15 cellular contexts compared by ENCODE assay signal in the genomic region with DNA sequence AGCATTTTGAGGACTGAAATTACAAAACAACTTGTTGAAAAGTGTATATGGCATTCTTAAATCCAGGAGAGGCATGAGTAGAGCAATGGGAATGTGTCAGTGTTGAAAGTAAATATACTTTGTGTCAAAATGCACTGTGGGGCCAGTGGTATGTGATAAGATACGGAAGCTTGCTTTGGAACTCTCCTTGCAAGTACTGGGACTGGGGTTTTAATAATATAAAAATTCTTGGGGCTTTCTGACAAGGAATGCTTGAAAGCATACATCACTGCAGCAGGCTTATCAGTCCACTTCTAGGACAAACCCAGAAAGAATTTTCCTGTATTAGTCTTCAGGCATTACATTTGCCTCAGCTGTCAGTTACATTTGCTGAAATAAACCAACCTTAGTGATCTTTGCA.
A peak's percentile ranks its signal among the peaks of the same experiment; 100 is the strongest.
DNase-seq lines count a peak whose midpoint lies in the region; ATAC-seq and TF ChIP-seq lines count a peak whose summit lies in the region.
"Had no signal": no experiment of that assay in that cellular context is flagged by ENCODE, and none has a peak within 500 bp of the region (broad histone marks: within the 10 kb centered on the region; RNA-seq: fewer than 3 reads in every experiment).

No MANE protein-coding gene starts in this region.

- peaks cover 34% of the 10 kb centered on the region for H3K4me1 Mint-ChIP-seq in chondrocyte (ENCODE audit: low read depth)
- H3K4me1 Mint-ChIP-seq: activated naive CD4-positive, alpha-beta T cell treated with anti-CD3 and anti-CD28 coated beads, Interleukin-2, amount 10 ng/mL, durations not matched to agents 7 days and 5 days had no signal

- no peaks in the 10 kb centered on the region for H3K36me3 ChIP-seq in mesenchymal stem cell (ENCODE audit: control insufficient read depth in 1 of 2, insufficient read depth in 2 of 2, low read depth in 1 of 2, low read length in 2 of 2)
- H3K36me3 ChIP-seq: suprapubic skin had no signal

- H3K27me3 ChIP-seq in mesenchymal stem cell (ENCODE audit: control insufficient read depth in 1 of 2, insufficient read depth in 1 of 2, low read length in 2 of 2): peaks cover 0 to 5% of the 10 kb centered on the region in 2 experiments
- H3K27me3 ChIP-seq: suprapubic skin had no signal

- H3K9me3 Mint-ChIP-seq in chondrocyte (ENCODE audit: low read depth): no peaks in the 10 kb centered on the region

- no peak overlapping the region for H4K91ac ChIP-seq in mesenchymal stem cell (ENCODE audit: low read length)

- H3K14ac ChIP-seq in mesenchymal stem cell (ENCODE audit: low read length in 2 of 2): no peak overlapping the region

- no peak overlapping the region for H3K4me2 ChIP-seq in mesenchymal stem cell (ENCODE audit: low read length, poor library complexity, severe bottlenecking)
- H3K4me2 ChIP-seq: PC-9 had no signal

- H3K36me3 Mint-ChIP-seq in chondrocyte (ENCODE audit: low read depth): no peaks in the 10 kb centered on the region
- H3K36me3 Mint-ChIP-seq: activated naive CD4-positive, alpha-beta T cell treated with anti-CD3 and anti-CD28 coated beads, Interleukin-2, amount 10 ng/mL, durations not matched to agents 7 days and 5 days had no signal

- TF ChIP-seq CTCF in chondrocyte (IDR thresholded peaks at IDR 0.05): no peak

- H3K23ac ChIP-seq in mesenchymal stem cell (ENCODE audit: low read length in 2 of 2): no peak overlapping the region

- no peak overlapping the region for H2AK5ac ChIP-seq in mesenchymal stem cell (ENCODE audit: low read length, severe bottlenecking)

- no peaks in the 10 kb centered on the region for H3K4me1 ChIP-seq in mesenchymal stem cell (ENCODE audit: control insufficient read depth, insufficient read depth, low read depth, low read length)
- H3K4me1 ChIP-seq: suprapubic skin had no signal

- no peak overlapping the region for H2BK15ac ChIP-seq in mesenchymal stem cell (ENCODE audit: low read depth, poor library complexity, severe bottlenecking)

- H3K4ac ChIP-seq in mesenchymal stem cell (ENCODE audit: low read depth in 1 of 2, low read length in 2 of 2): no peak overlapping the region

- no peak overlapping the region for H3K4me3 Mint-ChIP-seq in chondrocyte (ENCODE audit: unreplicated experiment)
- H3K4me3 Mint-ChIP-seq: activated naive CD4-positive, alpha-beta T cell treated with anti-CD3 and anti-CD28 coated beads, Interleukin-2, amount 10 ng/mL, durations not matched to agents 7 days and 5 days had no signal

- no peak overlapping the region for H3K18ac ChIP-seq in mesenchymal stem cell (ENCODE audit: low read depth in 1 of 2, low read length in 2 of 2)

- no peak overlapping the region for H4K8ac ChIP-seq in mesenchymal stem cell (ENCODE audit: low read length)

- H2BK120ac ChIP-seq in mesenchymal stem cell (ENCODE audit: low read depth, low read length): no peak overlapping the region

- H3K9me3 ChIP-seq in mesenchymal stem cell (ENCODE audit: control insufficient read depth, low read length): no peaks in the 10 kb centered on the region
- H3K9me3 ChIP-seq: suprapubic skin had no signal

- no peak overlapping the region for H2AFZ ChIP-seq in mesenchymal stem cell (ENCODE audit: low read depth, low read length)
- H2AFZ ChIP-seq: PC-9 had no signal

- no peaks in the 10 kb centered on the region for H3K79me1 ChIP-seq in mesenchymal stem cell (replicated peaks; ENCODE audit: low read length, poor library complexity, severe bottlenecking)

- no peak overlapping the region for H3K4me3 ChIP-seq in mesenchymal stem cell (ENCODE audit: insufficient read depth in 1 of 2, low read depth in 1 of 2, low read length in 2 of 2)
- H3K4me3 ChIP-seq: PC-9, suprapubic skin had no signal

- no peaks in the 10 kb centered on the region for H3K27me3 Mint-ChIP-seq in chondrocyte (ENCODE audit: low read depth)
- H3K27me3 Mint-ChIP-seq: activated naive CD4-positive, alpha-beta T cell treated with anti-CD3 and anti-CD28 coated beads, Interleukin-2, amount 10 ng/mL, durations not matched to agents 7 days and 5 days had no signal

- no peak for ATAC-seq in HG02798 (IDR thresholded peaks at IDR 0.05; ENCODE audit: poor library complexity, unreplicated experiment)

- H3K27ac ChIP-seq in mesenchymal stem cell (ENCODE audit: low read length, poor library complexity, severe bottlenecking): no peak overlapping the region
- H3K27ac ChIP-seq: PC-9, suprapubic skin had no signal

- DNase-seq in A172 (ENCODE audit: low spot score): peak; percentile 71
- peak; percentile 23 for DNase-seq in HCEC 1CT
- no peak for DNase-seq in chondrocyte (ENCODE audit: low spot score)
- DNase-seq in mesenchymal stem cell: peak; percentile 64
- no peak for DNase-seq in activated T-cell treated with anti-CD3 and anti-CD28 coated beads for 4 hours
- DNase-seq in HUDEP-2 (lab: John Stamatoyannopoulos, UW; ENCODE audit: unreplicated experiment in 76 of 76): no peak
- no peak for DNase-seq in NCI-H345 (lab: John Stamatoyannopoulos, UW)
- DNase-seq: ACHN; activated naive CD4-positive, alpha-beta T cell treated with anti-CD3 and anti-CD28 coated beads, Interleukin-2, amount 10 ng/mL, durations not matched to agents 7 days and 5 days; NCI-H187 treated with DMSO at 0.1 percent for 48 hours; NCI-H526; PC-9; T-helper 1 cell had no signal

- 0% methylated on average over 1 of the region's 1 CpG for WGBS in mesenchymal stem cell

- H3K27ac Mint-ChIP-seq in chondrocyte (ENCODE audit: unreplicated experiment): peak overlapping the region; percentile 24
- H3K27ac Mint-ChIP-seq: activated naive CD4-positive, alpha-beta T cell treated with anti-CD3 and anti-CD28 coated beads, Interleukin-2, amount 10 ng/mL, durations not matched to agents 7 days and 5 days had no signal

- H2BK12ac ChIP-seq in mesenchymal stem cell (ENCODE audit: low read length in 2 of 2): no peak overlapping the region

- no peak overlapping the region for H3K9ac ChIP-seq in mesenchymal stem cell (ENCODE audit: low read length)

- no peak overlapping the region for H2BK5ac ChIP-seq in mesenchymal stem cell (ENCODE audit: low read depth, low read length, poor library complexity, severe bottlenecking)

Comparison
In these comparisons a context has a peak if more than half of its experiments do, and no peak if none do; other contexts are left out.
1. DNase-seq: peak in A172 (single experiment), HCEC 1CT (single experiment) and mesenchymal stem cell (single experiment); none in chondrocyte (single experiment), activated T-cell treated with anti-CD3 and anti-CD28 coated beads for 4 hours (single experiment), HUDEP-2 (0 of 76) and NCI-H345 (single experiment).